In the genomic region with DNA sequence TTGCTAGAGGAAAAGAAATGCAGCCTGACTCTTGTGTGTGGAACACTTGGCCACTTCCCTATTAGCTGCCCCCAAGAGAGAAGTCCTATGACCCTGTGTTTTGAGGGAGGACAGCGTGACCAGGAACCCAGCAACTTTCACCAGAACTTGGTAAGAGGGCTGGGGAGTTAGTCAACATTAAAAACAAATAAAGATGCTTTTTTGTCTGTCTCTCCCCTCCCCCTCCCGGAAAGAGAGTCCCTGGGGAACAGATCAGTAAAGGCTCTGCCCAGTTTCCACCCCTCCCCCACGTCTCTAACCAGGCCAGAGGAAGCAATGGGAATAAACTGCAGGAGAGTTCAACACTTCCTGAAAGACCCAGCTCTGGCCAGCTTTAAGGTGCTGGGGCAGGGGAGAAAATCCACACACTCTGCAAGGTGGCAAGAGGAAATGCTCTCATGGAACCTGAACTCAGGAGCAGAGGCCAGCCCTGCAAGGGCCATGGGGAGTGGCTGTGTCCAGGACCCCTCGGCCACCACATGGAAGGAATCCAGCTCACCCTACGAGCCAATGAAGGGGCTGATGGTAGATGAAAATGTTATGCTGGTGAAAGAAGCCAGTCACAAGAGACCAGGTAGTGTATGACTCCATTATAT, we compare ENCODE assay signal across 10 cellular contexts. TPM values are rescaled to one million over a fixed set of nuclear protein-coding genes. Genes with fewer than 3 reads are reported as not detected.
DNase-seq lines count a peak whose midpoint lies in the region; ATAC-seq, FAIRE-seq and TF ChIP-seq lines count a peak whose summit lies in the region.
"Had no signal": no experiment of that assay in that cellular context is flagged by ENCODE, and none has a peak within 500 bp of the region (broad histone marks: within the 10 kb centered on the region; RNA-seq: fewer than 3 reads in every experiment).

No MANE protein-coding gene starts in this region.

- H3K27me3 Mint-ChIP-seq in natural killer cell (ENCODE audit: low read depth in 2 of 2), result peaks cover 3 to 6% of the 10 kb centered on the region in 2 donors

- H3K9ac ChIP-seq in BLaER1 (peak overlapping the region; percentile 77), NT2/D1 (ENCODE audit: insufficient read length, low read depth) (peak overlapping the region; percentile 53)

- peaks cover 10% of the 10 kb centered on the region for H3K9me3 ChIP-seq in BLaER1
- peaks cover 6% of the 10 kb centered on the region; the same call in 1 of the 2 replicates for H3K9me3 ChIP-seq in NT2/D1 (ENCODE audit: insufficient read depth, low read length)
- peaks cover 0 to 9% (median 0%) of the 10 kb centered on the region in 11 donors for H3K9me3 ChIP-seq in heart right ventricle
- H3K9me3 ChIP-seq in pancreas, result no peaks in the 10 kb centered on the region

- no peaks in the 10 kb centered on the region for H3K4me1 Mint-ChIP-seq in natural killer cell
- H3K4me1 Mint-ChIP-seq: stimulated activated effector memory CD8-positive, alpha-beta T cell treated with anti-CD3 and anti-CD28 coated beads, Interleukin-12 subunit alpha, Interleukin-12 subunit beta, amount 100 ng/mL, for 72 hours had no signal

- H3K4me1 ChIP-seq in BLaER1 (peaks cover 95% of the 10 kb centered on the region), NT2/D1 (ENCODE audit: insufficient read depth, insufficient read length) (no peaks in the 10 kb centered on the region), heart right ventricle (peaks cover 11 to 78% (median 64%) of the 10 kb centered on the region in 9 donors), pancreas (peaks cover 0 to 9% (median 5%) of the 10 kb centered on the region in 3 donors)

- 44 to 51% methylated on average over 5 of the region's 5 CpGs for WGBS in heart right ventricle, 2 donors
- WGBS in pancreas, 2 donors, result 48 to 56% methylated on average over 5 of the region's 5 CpGs

- no peaks in the 10 kb centered on the region for H3K36me3 Mint-ChIP-seq in natural killer cell
- H3K36me3 Mint-ChIP-seq: stimulated activated effector memory CD8-positive, alpha-beta T cell treated with anti-CD3 and anti-CD28 coated beads, Interleukin-12 subunit alpha, Interleukin-12 subunit beta, amount 100 ng/mL, for 72 hours had no signal

- H3K27me3 ChIP-seq in BLaER1 (no peaks in the 10 kb centered on the region), NT2/D1 (ENCODE audit: insufficient read depth, insufficient read length) (no peaks in the 10 kb centered on the region), heart right ventricle (no peaks in the 10 kb centered on the region), pancreas (no peaks in the 10 kb centered on the region)

- ATAC-seq in heart right ventricle, result peak; percentile 51 to 82 (median 64)
- ATAC-seq in pancreas, result peak; percentile 72 to 79 (median 74)
- no peak for ATAC-seq in natural killer cell
- ATAC-seq in HG02588 (IDR thresholded peaks at IDR 0.05; ENCODE audit: unreplicated experiment), result no peak
- no peak for ATAC-seq in GM19395 (IDR thresholded peaks at IDR 0.05; ENCODE audit: unreplicated experiment)
- ATAC-seq: stimulated activated effector memory CD8-positive, alpha-beta T cell treated with anti-CD3 and anti-CD28 coated beads, Interleukin-12 subunit alpha, Interleukin-12 subunit beta, amount 100 ng/mL, for 72 hours had no signal

- H3K4me3 Mint-ChIP-seq in natural killer cell, result no peak overlapping the region
- H3K4me3 Mint-ChIP-seq: stimulated activated effector memory CD8-positive, alpha-beta T cell treated with anti-CD3 and anti-CD28 coated beads, Interleukin-12 subunit alpha, Interleukin-12 subunit beta, amount 100 ng/mL, for 72 hours had no signal

- peak overlapping the region; percentile 99 for H3K4me2 ChIP-seq in BLaER1

- no peaks in the 10 kb centered on the region for H3K9me3 Mint-ChIP-seq in natural killer cell
- H3K9me3 Mint-ChIP-seq: stimulated activated effector memory CD8-positive, alpha-beta T cell treated with anti-CD3 and anti-CD28 coated beads, Interleukin-12 subunit alpha, Interleukin-12 subunit beta, amount 100 ng/mL, for 72 hours had no signal

- TF ChIP-seq CTCF in heart right ventricle (IDR thresholded peaks at IDR 0.05), result no peak
- TF ChIP-seq CTCF in pancreas (IDR thresholded peaks at IDR 0.05), result no peak
- TF ChIP-seq CTCF in natural killer cell (IDR thresholded peaks at IDR 0.05), result no peak

- DNase-seq in NT2/D1 (ENCODE audit: low read depth, low spot score) (no peak), heart right ventricle (peak; percentile 52 to 92), pancreas (peak in 5 of 6 donors; percentile 23 to 57 (median 51)), natural killer cell (no peak), cortex of kidney (lab: John Stamatoyannopoulos, UW) (no peak)
- DNase-seq: NK-92 treated with Interleukin-12 subunit alpha and Interleukin-12 subunit beta, amount 100 ng/mL, for 24 hours had no signal

- H3K4me3 ChIP-seq in BLaER1, result peak overlapping the region; percentile 52
- H3K4me3 ChIP-seq in NT2/D1 (ENCODE audit: insufficient read length, low read depth), result no peak overlapping the region
- no peak overlapping the region for H3K4me3 ChIP-seq in heart right ventricle
- H3K4me3 ChIP-seq in pancreas, result no peak overlapping the region

- H3K27ac ChIP-seq in BLaER1 (peak overlapping the region; percentile 85), heart right ventricle (peak overlapping the region in 9 of 10 donors; percentile 40 to 80 (median 68)), pancreas (peak overlapping the region in 3 of 4 donors; percentile 40 to 79 (median 79))

- no peaks in the 10 kb centered on the region for H3K36me3 ChIP-seq in BLaER1
- H3K36me3 ChIP-seq in NT2/D1 (ENCODE audit: insufficient read depth, insufficient read length, low read length), result no peaks in the 10 kb centered on the region
- H3K36me3 ChIP-seq in heart right ventricle, result no peaks in the 10 kb centered on the region
- no peaks in the 10 kb centered on the region for H3K36me3 ChIP-seq in pancreas

- no peak for FAIRE-seq in pancreas (lab: Jason Lieb, UNC)

- H3K27ac Mint-ChIP-seq in natural killer cell, result no peak overlapping the region
- H3K27ac Mint-ChIP-seq: stimulated activated effector memory CD8-positive, alpha-beta T cell treated with anti-CD3 and anti-CD28 coated beads, Interleukin-12 subunit alpha, Interleukin-12 subunit beta, amount 100 ng/mL, for 72 hours had no signal

- peaks cover 19% of the 10 kb centered on the region for H4K20me1 ChIP-seq in BLaER1

- intact Hi-C loops in heart right ventricle (cut with DNase I) (no loop called here), pancreas (cut with DNase I) (no loop called here), natural killer cell (cut with micrococcal nuclease) (no loop called here)

RNA-seq across cellular contexts. Expression of gene SH3PXD2A, which starts 21.5 kb away (rescaled TPM):
- 10 to 100 TPM; 30.6 to 44.9 (median 36.0) TPM for total RNA-seq in heart right ventricle
- 10 to 100 TPM in 1 of 2 donors, 1 to 10 TPM in 1; 6.9 to 14.2 TPM for polyA plus RNA-seq in heart right ventricle
- 10 to 100 TPM in 1 of 6 donors, 1 to 10 TPM in 5; 3.9 to 16.4 (median 6.7) TPM for total RNA-seq in pancreas
- 10 to 100 TPM in 1 of 2 donors, 1 to 10 TPM in 1; 8.1 to 10.6 TPM for polyA plus RNA-seq in pancreas
- total RNA-seq in natural killer cell, result 1 to 10 TPM; 3.3 to 7.0 (median 4.9) TPM

Comparison
In these comparisons a context has a peak if more than half of its experiments do, and no peak if none do; other contexts are left out.
1. DNase-seq: peak in heart right ventricle (2 of 2) and pancreas (5 of 6); none in NT2/D1 (single experiment), natural killer cell (single experiment) and cortex of kidney (single experiment).
2. ATAC-seq: peak in heart right ventricle (8 of 8) and pancreas (4 of 4); none in natural killer cell (0 of 3), HG02588 (single experiment) and GM19395 (single experiment).
3. Peak in every context shown above with its lines, with median percentiles within 50 percentile points of each other: H3K27ac ChIP-seq.